In the genomic region with DNA sequence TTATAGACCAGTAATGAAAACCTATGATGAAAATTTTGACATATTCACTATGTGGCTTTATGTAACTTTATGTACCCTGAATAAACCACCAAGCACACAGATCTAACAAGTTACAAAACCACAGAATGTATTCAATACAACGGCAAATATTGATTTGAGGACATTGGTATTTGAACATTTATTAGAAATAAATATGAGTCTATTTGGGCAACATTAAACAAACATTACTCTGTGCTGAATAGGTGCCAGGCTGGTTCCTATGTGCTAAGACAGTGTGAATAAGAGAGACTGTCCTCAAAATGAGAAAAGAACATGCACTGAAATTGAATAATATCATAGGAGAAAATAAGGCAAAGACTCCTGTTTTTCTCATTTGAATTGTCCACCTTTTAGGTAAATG, we compare ENCODE assay signal across 24 cellular contexts.
"Had no signal": no experiment of that assay in that cellular context is flagged by ENCODE, and none has a peak within 500 bp of the region (broad histone marks: within the 10 kb centered on the region; RNA-seq: fewer than 3 reads in every experiment).

No MANE protein-coding gene starts in this region.

- DNase-seq: activated CD4-positive, alpha-beta memory T cell treated with anti-CD3 and anti-CD28 coated beads for 36 hours; activated CD4-positive, alpha-beta T cell treated with anti-CD3 and anti-CD28 coated beads, Interleukin-2, amount 10 ng/mL, durations not matched to agents 7 days and 5 days; activated CD4-positive, CD25-positive, alpha-beta regulatory T cell; activated CD8-positive, alpha-beta memory T cell treated with anti-CD3 and anti-CD28 coated beads for 24 hours; activated effector memory CD4-positive, alpha-beta T cell treated with anti-CD3 and anti-CD28 coated beads, Interleukin-2, amount 50 U/mL, for 16 hours; activated naive CD4-positive, alpha-beta T cell treated with Interleukin-2 at 50 U/mL for 16 hours; activated naive CD8-positive, alpha-beta T cell treated with anti-CD3 and anti-CD28 coated beads, Interleukin-2, amount 50 U/mL, for 24 hours; activated T-cell treated with anti-CD3 and anti-CD28 coated beads, Interleukin-2, amount 50 U/mL, for 4 hours; amniotic stem cell; body of pancreas; central memory CD4-positive, alpha-beta T cell; MM.1S; NCI-H187 treated with DMSO at 0.1 percent for 48 hours; NCI-H2107; NCI-H446; PC-3; SIG-M5; T-helper 17 cell; T-helper 9 cell had no signal

- H3K27ac ChIP-seq: ascending aorta, body of pancreas, coronary artery, KMS-11 had no signal

- FAIRE-seq: bronchial epithelial cell had no signal

- ATAC-seq: activated naive CD4-positive, alpha-beta T cell treated with anti-CD3 and anti-CD28 coated beads, Interleukin-2, amount 50 U/mL, for 72 hours; activated naive CD8-positive, alpha-beta T cell treated with anti-CD3 and anti-CD28 coated beads, Interleukin-2, amount 50 U/mL, for 24 hours; activated T-cell treated with anti-CD3 and anti-CD28 coated beads, Interleukin-2, amount 50 U/mL, for 4 hours; body of pancreas; PC-3; T-helper 17 cell had no signal
